In the genomic region with DNA sequence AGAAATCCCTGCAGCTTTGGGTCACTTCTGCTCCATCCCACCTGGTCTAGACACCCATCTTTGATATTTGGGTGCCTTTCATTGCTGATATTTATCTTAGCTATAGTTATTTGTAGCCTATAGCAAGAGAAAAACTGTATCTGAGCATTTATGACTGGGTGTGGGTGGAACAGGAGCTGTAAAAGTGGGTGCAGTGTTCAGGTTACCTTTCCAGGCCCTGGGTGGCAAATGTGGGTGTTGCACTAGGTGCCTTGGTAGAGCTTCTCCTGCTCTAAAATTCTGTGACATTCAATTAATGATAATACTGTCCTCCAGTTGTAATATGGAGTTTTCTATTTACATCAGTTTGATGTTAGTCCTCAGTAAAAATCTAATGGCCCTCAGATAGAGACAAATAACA, we compare ENCODE assay signal across 15 cellular contexts.
DNase-seq lines count a peak whose midpoint lies in the region; ATAC-seq and TF ChIP-seq lines count a peak whose summit lies in the region.
"Had no signal": no experiment of that assay in that cellular context is flagged by ENCODE, and none has a peak within 500 bp of the region (broad histone marks: within the 10 kb centered on the region; RNA-seq: fewer than 3 reads in every experiment).

No MANE protein-coding gene starts in this region.

- CTCF ChIA-PET in HEK293 (lab: Yijun Ruan, JAX): no interaction called here

- no peaks in the 10 kb centered on the region for H3K9me3 Mint-ChIP-seq in stimulated activated effector memory CD8-positive, alpha-beta T cell treated with anti-CD3 and anti-CD28 coated beads, Interleukin-12 subunit alpha, Interleukin-12 subunit beta, amount 100 ng/mL, for 72 hours
- H3K9me3 Mint-ChIP-seq: CD4-positive, alpha-beta memory T cell; HFFc6 had no signal

- peaks cover 14% of the 10 kb centered on the region for H3K4me1 Mint-ChIP-seq in stimulated activated effector memory CD8-positive, alpha-beta T cell treated with anti-CD3 and anti-CD28 coated beads, Interleukin-12 subunit alpha, Interleukin-12 subunit beta, amount 100 ng/mL, for 72 hours

- DNase-seq in left colon (peak; percentile 32 to 46), cerebellar cortex (ENCODE audit: low spot score) (no peak), GM19240 (ENCODE audit: insufficient read length, low spot score) (no peak), iPS-NIHi7 (ENCODE audit: extremely low spot score) (no peak)
- no peak for DNase-seq in stimulated activated effector memory CD8-positive, alpha-beta T cell treated with anti-CD3 and anti-CD28 coated beads, Interleukin-12 subunit alpha, Interleukin-12 subunit beta, amount 100 ng/mL, for 72 hours (ENCODE audit: low spot score in 2 of 2)
- DNase-seq: C1 segment of cervical spinal cord; Caco-2; CD4-positive, alpha-beta memory T cell; DMS153; DND-41; GM23248; H7; HFFc6 had no signal

- intact Hi-C loops in left colon (cut with DNase I, micrococcal nuclease): no loop called here

- H3K27ac ChIP-seq in HEK293 (ENCODE audit: extremely low read depth, low read depth, low read length): no peak overlapping the region
- H3K27ac ChIP-seq: GM23248 had no signal

- no peak overlapping the region for H3K4me3 ChIP-seq in HEK293 (ENCODE audit: low read depth, low read length)
- H3K4me3 ChIP-seq: GM23248 had no signal

- no peaks in the 10 kb centered on the region for H3K9me3 ChIP-seq in HEK293 (ENCODE audit: control insufficient read depth, insufficient read depth, low read depth, low read length)
- H3K9me3 ChIP-seq: Caco-2 had no signal

- peaks cover 95% of the 10 kb centered on the region for H3K36me3 Mint-ChIP-seq in stimulated activated effector memory CD8-positive, alpha-beta T cell treated with anti-CD3 and anti-CD28 coated beads, Interleukin-12 subunit alpha, Interleukin-12 subunit beta, amount 100 ng/mL, for 72 hours

- H3K36me3 ChIP-seq in HEK293 (ENCODE audit: control insufficient read depth in 2 of 2, insufficient read depth in 1 of 2, low read length in 2 of 2): peaks cover 0 to 26% of the 10 kb centered on the region in 2 experiments; a peak in 1 of 3 replicates

- H3K4me1 ChIP-seq in HEK293 (ENCODE audit: control insufficient read depth, insufficient read depth, low read length): no peaks in the 10 kb centered on the region
- H3K4me1 ChIP-seq: Caco-2 had no signal

- POLR2A ChIA-PET in HEK293 (lab: Yijun Ruan, JAX): no interaction called here

- peak; percentile 93 for ATAC-seq in left colon
- no peak for ATAC-seq in stimulated activated effector memory CD8-positive, alpha-beta T cell treated with anti-CD3 and anti-CD28 coated beads, Interleukin-12 subunit alpha, Interleukin-12 subunit beta, amount 100 ng/mL, for 72 hours
- ATAC-seq: HCT116 had no signal

- peak overlapping the region; percentile 17 for H3K27ac Mint-ChIP-seq in stimulated activated effector memory CD8-positive, alpha-beta T cell treated with anti-CD3 and anti-CD28 coated beads, Interleukin-12 subunit alpha, Interleukin-12 subunit beta, amount 100 ng/mL, for 72 hours
- H3K27ac Mint-ChIP-seq: HFFc6 had no signal

- TF ChIP-seq CTCF in HEK293 (tag by site-specific recombination; IDR thresholded peaks at IDR 0.05): no peak

- no peak overlapping the region for H3K4me3 Mint-ChIP-seq in stimulated activated effector memory CD8-positive, alpha-beta T cell treated with anti-CD3 and anti-CD28 coated beads, Interleukin-12 subunit alpha, Interleukin-12 subunit beta, amount 100 ng/mL, for 72 hours
- H3K4me3 Mint-ChIP-seq: CD4-positive, alpha-beta memory T cell; HFFc6 had no signal

TF ChIP-seq in HEK293, 187 proteins besides CTCF, POLR2A, EP300 and RAD21:
- TF ChIP-seq EGR2 (tag by site-specific recombination; IDR thresholded peaks at IDR 0.05; ENCODE audit: low read depth): peak; percentile 23; the same call in 1 of the 2 replicates
- no peak for TF ChIP-seq ZNF184 (tag by site-specific recombination; IDR thresholded peaks at IDR 0.05)

Comparison
In these comparisons a context has a peak if more than half of its experiments do, and no peak if none do; other contexts are left out.
1. DNase-seq: peak in left colon (2 of 2); none in stimulated activated effector memory CD8-positive, alpha-beta T cell treated with anti-CD3 and anti-CD28 coated beads, Interleukin-12 subunit alpha, Interleukin-12 subunit beta, amount 100 ng/mL, for 72 hours (0 of 2), cerebellar cortex (single experiment), GM19240 (single experiment) and iPS-NIHi7 (single experiment).